22 cellular contexts compared by ENCODE assay signal in the genomic region with DNA sequence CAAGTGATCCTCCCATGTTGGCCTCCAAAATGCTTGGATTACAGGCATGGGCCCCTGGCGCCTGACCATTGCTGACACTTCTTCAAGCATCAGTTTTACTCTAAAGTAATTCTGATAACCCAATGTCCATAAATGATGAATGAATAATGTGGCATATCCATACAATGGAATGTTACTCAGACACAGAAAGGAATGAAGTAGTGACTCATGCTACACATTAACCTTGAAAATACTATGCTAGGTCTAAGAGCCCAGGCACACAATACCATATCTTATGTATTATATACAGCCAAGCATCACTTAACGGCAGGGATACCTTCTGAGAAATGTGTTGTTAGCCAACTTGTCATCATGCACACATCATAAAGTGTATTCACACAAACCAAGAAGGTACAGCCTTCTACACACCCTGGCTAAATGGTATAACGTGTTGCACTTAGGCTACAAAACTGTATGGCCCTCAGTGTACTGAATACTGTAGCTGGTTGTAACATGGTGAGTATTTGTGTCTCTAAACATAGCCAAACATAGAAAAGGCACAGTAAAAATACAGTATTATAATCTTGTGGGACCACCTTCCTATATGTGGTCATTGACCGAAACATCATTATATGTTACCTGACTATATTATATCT. TPM values are rescaled to one million over a fixed set of nuclear protein-coding genes. Genes with fewer than 3 reads are reported as not detected.
DNase-seq lines count a peak whose midpoint lies in the region; ATAC-seq, FAIRE-seq and TF ChIP-seq lines count a peak whose summit lies in the region.
"Had no signal": no experiment of that assay in that cellular context is flagged by ENCODE, and none has a peak within 500 bp of the region (broad histone marks: within the 10 kb centered on the region; RNA-seq: fewer than 3 reads in every experiment).

No MANE protein-coding gene starts in this region.

- H3K27ac Mint-ChIP-seq in natural killer cell treated with Interleukin-12 subunit alpha and Interleukin-12 subunit beta and Interleukin-15 and Interleukin-18, amount 100 ng/mL, for 72 hours: no peak overlapping the region
- H3K27ac Mint-ChIP-seq: activated T-helper 1 cell treated with anti-CD3 and anti-CD28 coated beads, Interleukin-12 subunit alpha, Interleukin-12 subunit beta, Interleukin-2, Interleukin-4 antibody, amounts not matched to agents 30 ng/mL and 10 ng/mL and 1 ng/mL, durations not matched to agents 14 hours and 24 hours and 36 hours; stimulated activated naive B cell treated with anti-CD40 and anti-IgM and Interleukin-4, amounts not matched to agents 10 μg/mL and 1 μg/mL and 100 μg/mL, for 72 hours; T-helper 1 cell treated with Interleukin-12 subunit alpha and Interleukin-12 subunit beta and Interleukin-4 antibody, amounts not matched to agents 30 μg/mL and 1 μg/mL, for 36 hours had no signal

- peaks cover 80% of the 10 kb centered on the region for H3K36me3 ChIP-seq in HAP-1 (replicated peaks)

- no peak for TF ChIP-seq POLR2A in H54 (IDR thresholded peaks at IDR 0.05; ENCODE audit: low read depth, low read length)

- in situ Hi-C loops in astrocyte of the spinal cord (cut with HindIII; ENCODE audit: low sequenced_read_pairs) (no loop called here), HAP-1 (cut with MboI; ENCODE audit: low sequenced_read_pairs) (no loop called here)

- H3K4me1 ChIP-seq in HAP-1: no peaks in the 10 kb centered on the region
- H3K4me1 ChIP-seq: BE2C, lower lobe of right lung had no signal

- FAIRE-seq in H54 (lab: Jason Lieb, UNC): no peak
- FAIRE-seq in HTR-8/SVneo (lab: Jason Lieb, UNC): peak; percentile 42
- FAIRE-seq: D721Med had no signal

- DNase-seq in H54 (ENCODE audit: insufficient read length, low spot score): peak; percentile 19
- DNase-seq in HTR-8/SVneo (ENCODE audit: insufficient read length, low spot score): peak; percentile 21
- DNase-seq in astrocyte of the spinal cord (ENCODE audit: low read depth, low spot score): peak; percentile 13
- peak; percentile 18 for DNase-seq in kidney tubule cell (ENCODE audit: low spot score)
- DNase-seq in HAP-1 (ENCODE audit: low spot score in 2 of 2): no peak
- DNase-seq in natural killer cell treated with Interleukin-12 subunit alpha and Interleukin-12 subunit beta and Interleukin-15 and Interleukin-18, amount 100 ng/mL, for 72 hours (ENCODE audit: low spot score): no peak
- DNase-seq: activated CD8-positive, alpha-beta T cell treated with anti-CD3 and anti-CD28 coated beads for 36 hours; activated naive CD8-positive, alpha-beta T cell treated with anti-CD3 and anti-CD28 coated beads, Interleukin-2, amount 10 ng/mL, durations not matched to agents 7 days and 5 days; BE2C; central memory CD4-positive, alpha-beta T cell; GOT3; Karpas-422; lower lobe of right lung; naive thymus-derived CD4-positive, alpha-beta T cell; NCI-H2171 treated with DMSO at 0.1 percent for 48 hours; stimulated activated naive B cell treated with anti-CD40 and anti-IgM and Interleukin-4, amounts not matched to agents 10 μg/mL and 1 μg/mL and 100 μg/mL, for 72 hours had no signal

- H3K27me3 Mint-ChIP-seq in natural killer cell treated with Interleukin-12 subunit alpha and Interleukin-12 subunit beta and Interleukin-15 and Interleukin-18, amount 100 ng/mL, for 72 hours: no peaks in the 10 kb centered on the region
- H3K27me3 Mint-ChIP-seq: activated CD8-positive, alpha-beta T cell treated with anti-CD3 and anti-CD28 coated beads for 36 hours; activated naive CD8-positive, alpha-beta T cell treated with anti-CD3 and anti-CD28 coated beads, Interleukin-2, amount 10 ng/mL, durations not matched to agents 7 days and 5 days; naive thymus-derived CD4-positive, alpha-beta T cell; progenitor cell of endocrine pancreas; stimulated activated naive B cell treated with anti-CD40 and anti-IgM and Interleukin-4, amounts not matched to agents 10 μg/mL and 1 μg/mL and 100 μg/mL, for 72 hours had no signal

- no peaks in the 10 kb centered on the region for H3K9me3 ChIP-seq in HAP-1
- H3K9me3 ChIP-seq: BE2C, lower lobe of right lung, tibial nerve had no signal

- no peak overlapping the region for H3K4me3 Mint-ChIP-seq in natural killer cell treated with Interleukin-12 subunit alpha and Interleukin-12 subunit beta and Interleukin-15 and Interleukin-18, amount 100 ng/mL, for 72 hours
- H3K4me3 Mint-ChIP-seq: activated CD8-positive, alpha-beta T cell treated with anti-CD3 and anti-CD28 coated beads for 36 hours; activated naive CD8-positive, alpha-beta T cell treated with anti-CD3 and anti-CD28 coated beads, Interleukin-2, amount 10 ng/mL, durations not matched to agents 7 days and 5 days; activated T-helper 1 cell treated with anti-CD3 and anti-CD28 coated beads, Interleukin-12 subunit alpha, Interleukin-12 subunit beta, Interleukin-2, Interleukin-4 antibody, amounts not matched to agents 30 ng/mL and 10 ng/mL and 1 ng/mL, durations not matched to agents 14 hours and 24 hours and 36 hours; naive thymus-derived CD4-positive, alpha-beta T cell; stimulated activated naive B cell treated with anti-CD40 and anti-IgM and Interleukin-4, amounts not matched to agents 10 μg/mL and 1 μg/mL and 100 μg/mL, for 72 hours; T-helper 1 cell treated with Interleukin-12 subunit alpha and Interleukin-12 subunit beta and Interleukin-4 antibody, amounts not matched to agents 30 μg/mL and 1 μg/mL, for 36 hours had no signal

- H3K27me3 ChIP-seq in HAP-1 (ENCODE audit: low read depth): no peaks in the 10 kb centered on the region
- H3K27me3 ChIP-seq: BE2C, tibial nerve had no signal

- H3K9me3 Mint-ChIP-seq in natural killer cell treated with Interleukin-12 subunit alpha and Interleukin-12 subunit beta and Interleukin-15 and Interleukin-18, amount 100 ng/mL, for 72 hours: no peaks in the 10 kb centered on the region
- H3K9me3 Mint-ChIP-seq: activated CD8-positive, alpha-beta T cell treated with anti-CD3 and anti-CD28 coated beads for 36 hours; activated naive CD8-positive, alpha-beta T cell treated with anti-CD3 and anti-CD28 coated beads, Interleukin-2, amount 10 ng/mL, durations not matched to agents 7 days and 5 days; activated T-helper 1 cell treated with anti-CD3 and anti-CD28 coated beads, Interleukin-12 subunit alpha, Interleukin-12 subunit beta, Interleukin-2, Interleukin-4 antibody, amounts not matched to agents 30 ng/mL and 10 ng/mL and 1 ng/mL, durations not matched to agents 14 hours and 24 hours and 36 hours; naive thymus-derived CD4-positive, alpha-beta T cell; stimulated activated naive B cell treated with anti-CD40 and anti-IgM and Interleukin-4, amounts not matched to agents 10 μg/mL and 1 μg/mL and 100 μg/mL, for 72 hours; T-helper 1 cell treated with Interleukin-12 subunit alpha and Interleukin-12 subunit beta and Interleukin-4 antibody, amounts not matched to agents 30 μg/mL and 1 μg/mL, for 36 hours had no signal

- H3K4me3 ChIP-seq in astrocyte of the spinal cord (ENCODE audit: low read depth, low read length) (no peak overlapping the region), HAP-1 (no peak overlapping the region)
- H3K4me3 ChIP-seq: lower lobe of right lung, tibial nerve had no signal

- peaks cover 0 to 10% of the 10 kb centered on the region in 2 donors for H3K4me1 Mint-ChIP-seq in natural killer cell treated with Interleukin-12 subunit alpha and Interleukin-12 subunit beta and Interleukin-15 and Interleukin-18, amount 100 ng/mL, for 72 hours (ENCODE audit: low read depth in 2 of 2)
- H3K4me1 Mint-ChIP-seq: activated naive CD8-positive, alpha-beta T cell treated with anti-CD3 and anti-CD28 coated beads, Interleukin-2, amount 10 ng/mL, durations not matched to agents 7 days and 5 days had no signal

- no peak for ATAC-seq in GM18498 (IDR thresholded peaks at IDR 0.05; ENCODE audit: unreplicated experiment)
- no peak for ATAC-seq in natural killer cell treated with Interleukin-12 subunit alpha and Interleukin-12 subunit beta and Interleukin-15 and Interleukin-18, amount 100 ng/mL, for 72 hours
- ATAC-seq: activated CD8-positive, alpha-beta T cell treated with anti-CD3 and anti-CD28 coated beads for 36 hours; naive thymus-derived CD4-positive, alpha-beta T cell; stimulated activated naive B cell treated with anti-CD40 and anti-IgM and Interleukin-4, amounts not matched to agents 10 μg/mL and 1 μg/mL and 100 μg/mL, for 72 hours had no signal

- no peak for TF ChIP-seq CTCF in astrocyte of the spinal cord (IDR thresholded peaks at IDR 0.05; ENCODE audit: low read depth, low read length)

- H3K36me3 Mint-ChIP-seq in natural killer cell treated with Interleukin-12 subunit alpha and Interleukin-12 subunit beta and Interleukin-15 and Interleukin-18, amount 100 ng/mL, for 72 hours: peaks cover 26% of the 10 kb centered on the region

RNA-seq across cellular contexts. Expression of gene MKRN2, which starts 31.3 kb away (rescaled TPM):
- 10 to 100 TPM; 24.6 to 27.5 TPM for total RNA-seq in natural killer cell treated with Interleukin-12 subunit alpha and Interleukin-12 subunit beta and Interleukin-15 and Interleukin-18, amount 100 ng/mL, for 72 hours

RNA-seq across cellular contexts. Expression of gene MKRN2OS, which starts 42.9 kb away (rescaled TPM):
- not detected for total RNA-seq in natural killer cell treated with Interleukin-12 subunit alpha and Interleukin-12 subunit beta and Interleukin-15 and Interleukin-18, amount 100 ng/mL, for 72 hours
- total RNA-seq: activated CD8-positive, alpha-beta T cell treated with anti-CD3 and anti-CD28 coated beads for 36 hours; activated naive CD8-positive, alpha-beta T cell treated with anti-CD3 and anti-CD28 coated beads, Interleukin-2, amount 10 ng/mL, durations not matched to agents 7 days and 5 days; activated T-helper 1 cell treated with anti-CD3 and anti-CD28 coated beads, Interleukin-12 subunit alpha, Interleukin-12 subunit beta, Interleukin-2, Interleukin-4 antibody, amounts not matched to agents 30 ng/mL and 10 ng/mL and 1 ng/mL, durations not matched to agents 14 hours and 24 hours and 36 hours; lower lobe of right lung; naive thymus-derived CD4-positive, alpha-beta T cell; tibial nerve had no signal

Comparison
In these comparisons a context has a peak if more than half of its experiments do, and no peak if none do; other contexts are left out.
1. DNase-seq: peak in H54 (single experiment), HTR-8/SVneo (single experiment), astrocyte of the spinal cord (single experiment) and kidney tubule cell (single experiment); none in HAP-1 (0 of 2) and natural killer cell treated with Interleukin-12 subunit alpha and Interleukin-12 subunit beta and Interleukin-15 and Interleukin-18, amount 100 ng/mL, for 72 hours (single experiment).